Comparison of ENCODE assay signal across 5 cellular contexts in the genomic region with DNA sequence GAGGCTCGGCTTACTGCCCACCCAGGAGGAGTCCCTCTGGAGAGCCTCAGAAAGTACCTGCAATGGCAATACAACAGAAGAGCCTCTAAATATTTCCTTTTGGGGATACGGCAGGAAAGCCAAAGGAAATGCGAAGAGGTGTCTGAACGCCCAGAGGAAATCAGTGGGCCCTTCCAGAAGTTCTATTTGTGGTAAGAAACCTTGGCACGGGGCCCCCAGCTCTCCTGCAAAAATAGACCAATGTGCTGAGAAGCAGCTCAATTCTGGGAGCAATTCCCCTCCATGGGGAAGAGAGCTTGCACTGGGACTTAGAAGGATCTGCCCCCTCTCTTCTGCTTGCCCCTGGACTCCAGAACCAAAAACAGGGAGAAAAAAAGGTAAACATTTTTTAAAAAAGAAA. TPM values are rescaled to one million over a fixed set of nuclear protein-coding genes. Genes with fewer than 3 reads are reported as not detected.
"Had no signal": no experiment of that assay in that cellular context is flagged by ENCODE, and none has a peak within 500 bp of the region (broad histone marks: within the 10 kb centered on the region; RNA-seq: fewer than 3 reads in every experiment).

No MANE protein-coding gene starts in this region.

RNA-seq across cellular contexts. Expression of a gene that starts 44.7 kb away (rescaled TPM):
- total RNA-seq: K562, M059J, SK-MEL-5 had no signal
- polyA plus RNA-seq: IgD-negative memory B cell had no signal

RNA-seq across cellular contexts. Expression of a gene that starts 47.8 kb away (rescaled TPM):
- total RNA-seq: K562, M059J, SK-MEL-5 had no signal
- polyA plus RNA-seq: IgD-negative memory B cell, K562, SK-N-SH had no signal
